Comparison of ENCODE assay signal across 16 cellular contexts in the genomic region with DNA sequence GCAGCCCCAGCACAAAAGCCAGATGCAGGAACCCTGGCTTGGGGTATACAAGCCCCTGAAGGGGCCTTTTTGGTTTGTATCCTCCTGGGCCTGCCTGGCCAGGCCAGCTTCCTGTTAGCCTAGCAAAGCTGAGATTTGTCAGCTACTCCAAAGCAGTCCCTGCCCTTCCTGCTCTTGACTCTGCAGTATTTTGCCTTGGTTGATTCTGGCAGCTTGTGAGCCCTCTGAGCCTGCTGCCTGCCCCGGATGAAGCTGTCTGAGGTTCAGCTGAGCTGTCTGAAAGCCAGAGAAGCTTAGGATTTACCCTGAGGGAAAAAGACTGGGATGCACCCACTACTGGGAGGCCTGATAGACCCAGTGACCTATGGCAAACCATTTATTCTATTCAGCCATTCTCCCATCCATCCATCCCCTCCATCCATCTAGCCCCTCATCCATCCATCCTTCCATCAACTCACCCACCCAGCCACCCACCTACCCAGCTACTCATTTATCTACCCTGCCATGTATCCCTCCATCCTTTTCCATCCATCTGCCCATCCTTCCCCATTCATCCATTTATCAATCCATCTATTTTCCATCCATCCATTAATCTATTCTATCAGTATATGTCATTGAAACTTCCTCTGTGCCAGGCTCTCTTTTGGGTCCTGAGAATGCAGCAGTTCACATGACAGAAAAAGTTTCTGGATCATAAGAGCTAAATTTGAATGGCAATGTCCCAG.
DNase-seq lines count a peak whose midpoint lies in the region; ATAC-seq, FAIRE-seq and TF ChIP-seq lines count a peak whose summit lies in the region.
"Had no signal": no experiment of that assay in that cellular context is flagged by ENCODE, and none has a peak within 500 bp of the region (broad histone marks: within the 10 kb centered on the region; RNA-seq: fewer than 3 reads in every experiment).

No MANE protein-coding gene starts in this region.

- no peaks in the 10 kb centered on the region for H3K36me3 ChIP-seq in HepG2 (replicated peaks in 1 of 2; ENCODE audit: control insufficient read depth in 1 of 2, insufficient read depth in 2 of 2, low read length in 2 of 2)
- H3K36me3 ChIP-seq in right lobe of liver: no peaks in the 10 kb centered on the region
- no peaks in the 10 kb centered on the region for H3K36me3 ChIP-seq in body of pancreas (replicated peaks in 1 of 2; ENCODE audit: insufficient read depth in 1 of 2, low read depth in 2 of 2)
- H3K36me3 ChIP-seq: BLaER1, HAP-1 had no signal

- H3K79me2 ChIP-seq in HepG2 (ENCODE audit: insufficient read depth, low read length): no peaks in the 10 kb centered on the region

- WGBS in HepG2 (ENCODE audit: low lambda C conversion rate): 0% methylated on average over 1 of the region's 1 CpG
- WGBS in right lobe of liver (ENCODE audit: insufficient coverage, low coverage, low lambda C conversion rate, missing lambda C conversion rate): no CpG with 5 or more reads among the region's 1 CpG
- 33 to 40% methylated on average over 1 of the region's 1 CpG for WGBS in body of pancreas, 2 donors

- H3K9ac ChIP-seq in HepG2 (ENCODE audit: insufficient read depth, low read depth, low read length): no peak overlapping the region
- H3K9ac ChIP-seq: BLaER1 had no signal

- in situ Hi-C loops in HepG2 (cut with HindIII; ENCODE audit: extremely low pct_ligation_motif_present, low pct_unique_long_range_greater_than_20kb): loop anchor here (10.0 kb wide), 1 partner anchor 1425 kb away; no protein-coding TSS in a partner anchor

- no peaks in the 10 kb centered on the region for H4K20me1 ChIP-seq in HepG2 (ENCODE audit: insufficient read depth, low read length)
- H4K20me1 ChIP-seq: BLaER1 had no signal

- no peak overlapping the region for H3K4me2 ChIP-seq in HepG2 (ENCODE audit: low read depth, low read length)
- H3K4me2 ChIP-seq: BLaER1 had no signal

- H3K27me3 ChIP-seq in HepG2 (ENCODE audit: control insufficient read depth in 1 of 2, insufficient read depth in 2 of 2, low read length in 2 of 2): peaks cover 0 to 9% of the 10 kb centered on the region in 2 experiments; a peak in 1 of 5 replicates
- H3K27me3 ChIP-seq in right lobe of liver: no peaks in the 10 kb centered on the region
- no peaks in the 10 kb centered on the region for H3K27me3 ChIP-seq in body of pancreas
- H3K27me3 ChIP-seq: BLaER1 had no signal

- H3K4me3 ChIP-seq in HepG2 (replicated peaks in 1 of 3; ENCODE audit: insufficient read depth in 1 of 3, low read depth in 2 of 3, low read length in 3 of 3) (no peak overlapping the region), right lobe of liver (no peak overlapping the region), body of pancreas (no peak overlapping the region)
- H3K4me3 ChIP-seq: BLaER1, HAP-1 had no signal

- intact Hi-C loops in HepG2 (cut with micrococcal nuclease; ENCODE audit: unreplicated experiment): loop anchor here (1.0 to 10.0 kb wide), 4 partner anchors 160 to 1425 kb away; no protein-coding TSS in a partner anchor
- intact Hi-C loops in right lobe of liver (cut with DNase I): no loop called here
- intact Hi-C loops in body of pancreas (cut with DNase I): no loop called here
- intact Hi-C loops in left ventricle myocardium superior (cut with micrococcal nuclease): loop anchor here (5.0 to 10.0 kb wide), 2 partner anchors 603 to 1695 kb away; no protein-coding TSS in a partner anchor

- H3K27ac ChIP-seq in HepG2 (ENCODE audit: extremely low read length, insufficient read depth, low read length) (no peak overlapping the region), right lobe of liver (no peak overlapping the region), body of pancreas (no peak overlapping the region)
- H3K27ac ChIP-seq: BLaER1, HL-60 had no signal

- FAIRE-seq in HepG2 (lab: Jason Lieb, UNC): no peak
- FAIRE-seq: A204.1, GM18507 had no signal

- TF ChIP-seq POLR2A in HepG2 (IDR thresholded peaks at IDR 0.05; ENCODE audit: insufficient read depth in 1 of 2, low read depth in 2 of 2, low read length in 2 of 2) (no peak), right lobe of liver (IDR thresholded peaks at IDR 0.05) (no peak), body of pancreas (IDR thresholded peaks at IDR 0.05) (no peak)

- no peak for TF ChIP-seq CTCF in HepG2 (CRISPR knock-in tag; IDR thresholded peaks at IDR 0.05)
- TF ChIP-seq CTCF in right lobe of liver (IDR thresholded peaks at IDR 0.05): no peak
- no peak for TF ChIP-seq CTCF in body of pancreas (IDR thresholded peaks at IDR 0.05)

- no TSS peak for BruUV-seq in HepG2 (replicated peaks; lab: Mats Ljungman, UMichigan)

- ATAC-seq in HepG2 (no peak), right lobe of liver (no peak), body of pancreas (peak; percentile 4), left ventricle myocardium superior (peak; percentile 53), HG03457 (IDR thresholded peaks at IDR 0.05; ENCODE audit: unreplicated experiment) (no peak), GM19351 (IDR thresholded peaks at IDR 0.05; ENCODE audit: unreplicated experiment) (no peak), HG02642 (IDR thresholded peaks at IDR 0.05; ENCODE audit: poor library complexity, unreplicated experiment) (no peak)

- CTCF ChIA-PET in HepG2 (lab: Yijun Ruan, JAX; ENCODE audit: low intra/inter-chr PET ratio, low total read pairs): interaction anchor here (1.2 to 2.3 kb wide), 3 partner anchors 158 to 1420 kb away, joined by 4 to 9 read pairs (median 5); partner anchors contain the start of gene MAFB

- TF ChIP-seq EP300 in HepG2 (IDR thresholded peaks at IDR 0.05; ENCODE audit: low read depth in 2 of 2, low read length in 2 of 2) (no peak), HepG2 (CRISPR knock-in tag; IDR thresholded peaks at IDR 0.05; ENCODE audit: borderline replicate concordance) (no peak)

- H3K9me3 ChIP-seq in HepG2 (ENCODE audit: low read length) (no peaks in the 10 kb centered on the region), right lobe of liver (no peaks in the 10 kb centered on the region), body of pancreas (no peaks in the 10 kb centered on the region)
- H3K9me3 ChIP-seq: BLaER1, HAP-1 had no signal

- DNase-seq in HepG2 (ENCODE audit: low spot score): no peak
- no peak for DNase-seq in right lobe of liver
- no peak for DNase-seq in body of pancreas
- no peak for DNase-seq in left ventricle myocardium superior
- no peak for DNase-seq in H4 (ENCODE audit: low spot score)
- DNase-seq: NCI-H1436 treated with DMSO at 0.1 percent for 48 hours, NCI-H524 treated with DMSO at 0.1 percent for 48 hours, NCI-H774 had no signal

- H3K4me1 ChIP-seq in HepG2 (ENCODE audit: insufficient read depth, low read length): no peaks in the 10 kb centered on the region
- no peaks in the 10 kb centered on the region for H3K4me1 ChIP-seq in right lobe of liver
- no peaks in the 10 kb centered on the region for H3K4me1 ChIP-seq in body of pancreas
- H3K4me1 ChIP-seq: BLaER1, HAP-1 had no signal

- no peak overlapping the region for H2AFZ ChIP-seq in HepG2 (ENCODE audit: low read length)

- POLR2A ChIA-PET in HepG2 (lab: Yijun Ruan, JAX): no interaction called here

- TF ChIP-seq RAD21 in HepG2 (CRISPR knock-in tag; IDR thresholded peaks at IDR 0.05): no peak

TF ChIP-seq in HepG2, 621 proteins besides CTCF, POLR2A, EP300 and RAD21:
- TF ChIP-seq FOXP1 (IDR thresholded peaks at IDR 0.05) (0 out of 2 replicates have a peak, but pooled peaks have one; percentile 8), FOXP1 (CRISPR knock-in tag; IDR thresholded peaks at IDR 0.05) (no peak), GPN1 (CRISPR knock-in tag; IDR thresholded peaks at IDR 0.05; ENCODE audit: borderline replicate concordance) (no peak), HNRNPK (IDR thresholded peaks at IDR 0.05; ENCODE audit: low read depth, low read length, poor library complexity, severe bottlenecking) (peak; percentile 11), NBN (conservative IDR thresholded peaks at IDR 0.05) (0 out of 2 replicates have a peak, but pooled peaks have one; percentile 54), RARA (CRISPR knock-in tag; IDR thresholded peaks at IDR 0.05) (no peak)

Comparison
In these comparisons a context has a peak if more than half of its experiments do, and no peak if none do; other contexts are left out.
1. intact Hi-C loops: an anchor here in HepG2 (1.0 to 10.0 kb wide) and left ventricle myocardium superior (5.0 to 10.0 kb wide); none called in right lobe of liver and body of pancreas.
2. ATAC-seq: peak in body of pancreas (single experiment) and left ventricle myocardium superior (single experiment); none in HepG2 (single experiment), right lobe of liver (0 of 4), HG03457 (single experiment), GM19351 (single experiment) and HG02642 (single experiment).